In the genomic region with DNA sequence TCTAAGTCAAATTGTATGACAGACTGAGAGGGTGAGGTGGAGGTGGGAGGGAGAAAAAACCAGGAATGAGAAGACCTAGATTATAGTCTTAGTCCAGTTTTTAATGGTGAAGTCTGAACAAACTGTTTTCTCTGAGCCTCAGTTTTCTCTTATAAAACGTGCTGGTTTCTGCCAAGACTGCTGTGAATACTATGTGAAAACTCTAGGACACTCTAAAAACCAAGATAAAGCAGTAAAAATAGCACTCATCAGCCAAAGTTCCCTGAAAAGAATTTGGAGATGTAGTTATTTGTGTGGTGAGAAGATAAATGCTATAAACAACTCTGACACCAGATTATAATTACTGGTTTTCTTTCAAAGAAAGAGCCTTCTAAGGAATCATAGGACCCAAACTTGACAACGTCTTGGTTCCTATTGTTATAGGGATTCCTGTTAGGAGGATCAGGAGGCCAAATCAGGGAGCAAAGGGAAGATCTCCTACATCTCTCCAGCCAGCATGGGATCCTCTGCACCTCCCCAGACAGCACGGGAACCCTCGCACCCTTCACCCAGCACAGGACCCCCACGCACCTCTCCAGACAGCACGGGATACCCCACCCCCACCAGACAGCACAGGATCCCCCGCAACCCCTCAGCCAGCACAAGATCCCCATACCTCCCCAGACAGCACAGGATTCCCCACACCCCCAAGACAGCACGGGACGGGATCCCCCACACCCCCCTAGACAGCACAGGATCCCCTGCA, we compare ENCODE assay signal across 26 cellular contexts.
A peak's percentile ranks its signal among the peaks of the same experiment; 100 is the strongest.
DNase-seq lines count a peak whose midpoint lies in the region; ATAC-seq and TF ChIP-seq lines count a peak whose summit lies in the region.
"Had no signal": no experiment of that assay in that cellular context is flagged by ENCODE, and none has a peak within 500 bp of the region (broad histone marks: within the 10 kb centered on the region; RNA-seq: fewer than 3 reads in every experiment).

No MANE protein-coding gene starts in this region.

- H3K27me3 Mint-ChIP-seq in neural progenitor cell (ENCODE audit: insufficient read depth, low read depth): no peaks in the 10 kb centered on the region
- H3K27me3 Mint-ChIP-seq: activated CD8-positive, alpha-beta T cell treated with anti-CD3 and anti-CD28 coated beads for 36 hours had no signal

- H3K4me1 ChIP-seq in heart left ventricle (peaks cover 0 to 27% (median 14%) of the 10 kb centered on the region in 12 donors), heart right ventricle (peaks cover 0 to 36% (median 14%) of the 10 kb centered on the region in 9 donors), neural progenitor cell (peaks cover 6% of the 10 kb centered on the region), uterus (peaks cover 0 to 3% of the 10 kb centered on the region in 2 donors)
- H3K4me1 ChIP-seq: parathyroid adenoma, Peyer's patch had no signal

- H3K4me3 Mint-ChIP-seq in neural progenitor cell: no peak overlapping the region
- H3K4me3 Mint-ChIP-seq: activated CD8-positive, alpha-beta T cell treated with anti-CD3 and anti-CD28 coated beads for 36 hours; activated T-helper 1 cell treated with anti-CD3 and anti-CD28 coated beads, Interleukin-12 subunit alpha, Interleukin-12 subunit beta, Interleukin-2, Interleukin-4 antibody, amounts not matched to agents 30 ng/mL and 10 ng/mL and 1 ng/mL, durations not matched to agents 14 hours and 24 hours and 36 hours; CD14-positive monocyte had no signal

- H3K4me3 ChIP-seq in heart left ventricle (no peak overlapping the region), heart right ventricle (no peak overlapping the region), neural progenitor cell (no peak overlapping the region), uterus (no peak overlapping the region)
- H3K4me3 ChIP-seq: GM23248, Peyer's patch, upper lobe of right lung had no signal

- 72 to 78% (median 76%) methylated on average over 8 to 9 of the region's 9 CpGs for WGBS in heart left ventricle, 4 donors
- 74 to 81% methylated on average over 9 of the region's 9 CpGs for WGBS in heart right ventricle, 2 donors

- no peak overlapping the region for H3K4me2 ChIP-seq in neural progenitor cell

- intact Hi-C loops in heart left ventricle (cut with DNase I): no loop called here
- intact Hi-C loops in cardiac septum (cut with DNase I): no loop called here
- intact Hi-C loops in heart right ventricle (cut with DNase I): loop anchor here in 1 of 10 donors (5.0 kb wide), 1 partner anchor 42 kb away; no protein-coding TSS in a partner anchor
- intact Hi-C loops in uterus (cut with DNase I; ENCODE audit: low total_unique reads): no loop called here

- H3F3A ChIP-seq in neural progenitor cell (ENCODE audit: low read depth): no peaks in the 10 kb centered on the region

- peaks cover 2% of the 10 kb centered on the region for H3K36me3 Mint-ChIP-seq in neural progenitor cell

- H3K27me3 ChIP-seq in heart left ventricle (no peaks in the 10 kb centered on the region), heart right ventricle (no peaks in the 10 kb centered on the region), neural progenitor cell (no peaks in the 10 kb centered on the region), uterus (no peaks in the 10 kb centered on the region)
- H3K27me3 ChIP-seq: Peyer's patch, upper lobe of right lung had no signal

- no peak overlapping the region for H2AFZ ChIP-seq in neural progenitor cell (replicated peaks)
- H2AFZ ChIP-seq: GM23248, parathyroid adenoma had no signal

- DNase-seq in heart left ventricle: no peak
- DNase-seq in cardiac septum (ENCODE audit: low spot score): no peak
- no peak for DNase-seq in heart right ventricle
- DNase-seq in neural progenitor cell (ENCODE audit: low spot score): no peak
- DNase-seq in uterus: no peak
- DNase-seq in mucosa of gallbladder (ENCODE audit: low spot score): no peak
- DNase-seq in COR-L47 (lab: John Stamatoyannopoulos, UW): no peak
- DNase-seq in D341Med (ENCODE audit: low spot score): no peak
- DNase-seq: 8988T; activated CD4-positive, alpha-beta T cell treated with anti-CD3 and anti-CD28 coated beads for 1 hour; activated CD8-positive, alpha-beta memory T cell treated with anti-CD3 and anti-CD28 coated beads, Interleukin-2, amount 50 U/mL, for 48 hours; activated CD8-positive, alpha-beta T cell treated with anti-CD3 and anti-CD28 coated beads for 36 hours; activated naive CD4-positive, alpha-beta T cell treated with anti-CD3 and anti-CD28 coated beads, Interleukin-2, amount 50 U/mL, for 16 hours; effector memory CD4-positive, alpha-beta T cell; GM23248; MV-4-11; NCI-H146; NCI-H2107; NCI-H748 treated with DMSO at 0.1 percent for 48 hours; Peyer's patch; SIG-M5; SW 1271; upper lobe of right lung had no signal

- TF ChIP-seq CTCF in heart left ventricle (IDR thresholded peaks at IDR 0.05) (no peak), heart right ventricle (IDR thresholded peaks at IDR 0.05) (no peak), neural progenitor cell (IDR thresholded peaks at IDR 0.05) (no peak), uterus (IDR thresholded peaks at IDR 0.05) (no peak)

- H3K36me3 ChIP-seq in heart left ventricle (peaks cover 0 to 4% (median 0%) of the 10 kb centered on the region in 9 donors), heart right ventricle (peaks cover 0 to 15% (median 0%) of the 10 kb centered on the region in 9 donors), neural progenitor cell (no peaks in the 10 kb centered on the region), uterus (no peaks in the 10 kb centered on the region)
- H3K36me3 ChIP-seq: Peyer's patch, upper lobe of right lung had no signal

- TF ChIP-seq POLR2A in heart left ventricle (IDR thresholded peaks at IDR 0.05) (no peak), uterus (IDR thresholded peaks at IDR 0.05) (no peak)

- H3K4me1 Mint-ChIP-seq in neural progenitor cell: peaks cover 25% of the 10 kb centered on the region
- H3K4me1 Mint-ChIP-seq: CD14-positive monocyte had no signal

- H3K27ac ChIP-seq in heart left ventricle (peak overlapping the region in 8 of 12 donors; percentile 10 to 80 (median 62)), heart right ventricle (peak overlapping the region in 7 of 10 donors; percentile 17 to 71 (median 56)), neural progenitor cell (no peak overlapping the region), uterus (peak overlapping the region; percentile 56 to 58)
- H3K27ac ChIP-seq: GM23248, parathyroid adenoma, Peyer's patch had no signal

- no peak overlapping the region for H3K9ac ChIP-seq in neural progenitor cell
- H3K9ac ChIP-seq: GM23248, parathyroid adenoma had no signal

- H3K9me3 Mint-ChIP-seq in neural progenitor cell: no peaks in the 10 kb centered on the region
- H3K9me3 Mint-ChIP-seq: activated CD8-positive, alpha-beta T cell treated with anti-CD3 and anti-CD28 coated beads for 36 hours; activated T-helper 1 cell treated with anti-CD3 and anti-CD28 coated beads, Interleukin-12 subunit alpha, Interleukin-12 subunit beta, Interleukin-2, Interleukin-4 antibody, amounts not matched to agents 30 ng/mL and 10 ng/mL and 1 ng/mL, durations not matched to agents 14 hours and 24 hours and 36 hours; CD14-positive monocyte had no signal

- H4K20me1 ChIP-seq in neural progenitor cell (ENCODE audit: low read depth): no peaks in the 10 kb centered on the region

- no peaks in the 10 kb centered on the region for H3K79me2 ChIP-seq in neural progenitor cell (ENCODE audit: low read depth)
- H3K79me2 ChIP-seq: parathyroid adenoma had no signal

- peak overlapping the region; percentile 83 for H3K27ac Mint-ChIP-seq in neural progenitor cell
- H3K27ac Mint-ChIP-seq: activated CD8-positive, alpha-beta T cell treated with anti-CD3 and anti-CD28 coated beads for 36 hours; activated T-helper 1 cell treated with anti-CD3 and anti-CD28 coated beads, Interleukin-12 subunit alpha, Interleukin-12 subunit beta, Interleukin-2, Interleukin-4 antibody, amounts not matched to agents 30 ng/mL and 10 ng/mL and 1 ng/mL, durations not matched to agents 14 hours and 24 hours and 36 hours; CD14-positive monocyte had no signal

- no peaks in the 10 kb centered on the region for H3K9me3 ChIP-seq in heart left ventricle
- H3K9me3 ChIP-seq in heart right ventricle: no peaks in the 10 kb centered on the region
- H3K9me3 ChIP-seq in neural progenitor cell (ENCODE audit: low read depth): no peaks in the 10 kb centered on the region
- no peaks in the 10 kb centered on the region for H3K9me3 ChIP-seq in uterus
- H3K9me3 ChIP-seq: Peyer's patch, upper lobe of right lung had no signal

- ATAC-seq in heart left ventricle: peak; percentile 11 to 66 (median 38)
- peak in 6 of 8 donors; percentile 18 to 72 (median 31) for ATAC-seq in heart right ventricle
- ATAC-seq: activated CD8-positive, alpha-beta T cell treated with anti-CD3 and anti-CD28 coated beads for 36 hours had no signal
